ENCODE assay signal across 23 cellular contexts in genomic region chr2:175829741-175830140, GRCh38.
"Had no signal": no experiment of that assay in that cellular context is flagged by ENCODE, and none has a peak within 500 bp of the region (broad histone marks: within the 10 kb centered on the region; RNA-seq: fewer than 3 reads in every experiment).

No MANE protein-coding gene starts in this region.

- H3K27ac ChIP-seq: colonic mucosa, coronary artery, dorsolateral prefrontal cortex, epithelial cell of prostate, esophagus muscularis mucosa, foreskin keratinocyte, gastrocnemius medialis, gastroesophageal sphincter, heart left ventricle, heart right ventricle had no signal

- DNase-seq: colonic mucosa; cortex of kidney; dermis blood vessel endothelial cell; dorsolateral prefrontal cortex; effector CD4-positive, alpha-beta T cell; effector CD8-positive, alpha-beta T cell; effector memory CD4-positive, alpha-beta T cell; effector memory CD8-positive, alpha-beta T cell; endodermal cell; erythroblast; foreskin fibroblast; foreskin keratinocyte; foreskin melanocyte; gastrocnemius medialis; glutamatergic neuron; head of caudate nucleus; heart left ventricle; heart right ventricle had no signal

- H3K27me3 ChIP-seq: colonic mucosa, esophagus muscularis mucosa, foreskin keratinocyte, gastrocnemius medialis, gastroesophageal sphincter, heart left ventricle, heart right ventricle had no signal

- H3K4me3 ChIP-seq: colonic mucosa, coronary artery, dorsolateral prefrontal cortex, esophagus muscularis mucosa, gastrocnemius medialis, gastroesophageal sphincter, heart left ventricle, heart right ventricle had no signal

- H3K4me1 ChIP-seq: colonic mucosa, esophagus muscularis mucosa, foreskin keratinocyte, gastrocnemius medialis, gastroesophageal sphincter, heart left ventricle, heart right ventricle had no signal

- H3K9me3 ChIP-seq: colonic mucosa, esophagus muscularis mucosa, gastrocnemius medialis had no signal

- H3K36me3 ChIP-seq: colonic mucosa, esophagus muscularis mucosa, gastrocnemius medialis, gastroesophageal sphincter, heart left ventricle, heart right ventricle had no signal

- ATAC-seq: effector memory CD8-positive, alpha-beta T cell; esophagus mucosa; foreskin keratinocyte; gastrocnemius medialis; gastroesophageal sphincter; heart left ventricle; heart right ventricle had no signal
